8 cellular contexts compared by ENCODE assay signal in genomic region chr10:103397191-103397825, GRCh38.
DNase-seq lines count a peak whose midpoint lies in the region; ATAC-seq and TF ChIP-seq lines count a peak whose summit lies in the region.

No MANE protein-coding gene starts in this region.

- peak overlapping the region; percentile 80 to 97 for H3K27ac Mint-ChIP-seq in effector memory CD8-positive, alpha-beta T cell

- peak overlapping the region; percentile 97 for H3K9ac ChIP-seq in NT2/D1 (ENCODE audit: insufficient read length, low read depth)

- H3K9me3 Mint-ChIP-seq in effector memory CD8-positive, alpha-beta T cell: no peaks in the 10 kb centered on the region

- peak overlapping the region; percentile 98 to 100 for H3K4me3 Mint-ChIP-seq in effector memory CD8-positive, alpha-beta T cell

- peaks cover 36% of the 10 kb centered on the region for H3K4me1 ChIP-seq in DOHH2 (ENCODE audit: control insufficient read depth, low read length)
- H3K4me1 ChIP-seq in NT2/D1 (ENCODE audit: insufficient read depth, insufficient read length): no peaks in the 10 kb centered on the region
- H3K4me1 ChIP-seq in neuron (ENCODE audit: insufficient read depth, low read length): peaks cover 25% of the 10 kb centered on the region

- H3F3A ChIP-seq in DOHH2 (ENCODE audit: control insufficient read depth, insufficient read depth): peaks cover 3% of the 10 kb centered on the region; the same call in 1 of the 2 replicates

- ATAC-seq in effector memory CD8-positive, alpha-beta T cell (replicated peaks): no peak
- ATAC-seq in HG02763 (IDR thresholded peaks at IDR 0.05; ENCODE audit: unreplicated experiment) (no peak), GM19324 (IDR thresholded peaks at IDR 0.05; ENCODE audit: low FRiP score, unreplicated experiment) (no peak)

- peaks cover 85% of the 10 kb centered on the region for H3K79me2 ChIP-seq in DOHH2 (ENCODE audit: control insufficient read depth, low read length)

- peaks cover 37 to 48% of the 10 kb centered on the region in 2 donors for H3K4me1 Mint-ChIP-seq in effector memory CD8-positive, alpha-beta T cell (ENCODE audit: low read depth in 2 of 2)

- 0 out of 2 replicates have a peak, but pooled peaks cover 3% of the 10 kb centered on the region for H4K20me1 ChIP-seq in DOHH2 (ENCODE audit: control insufficient read depth, insufficient read depth, low read depth, low read length)

- peaks cover 53% of the 10 kb centered on the region for H3K36me3 Mint-ChIP-seq in effector memory CD8-positive, alpha-beta T cell (ENCODE audit: insufficient read depth)

- H3K27ac ChIP-seq in DOHH2 (ENCODE audit: low read depth, low read length): peak overlapping the region; percentile 37; the same call in 1 of the 2 replicates

- H3K27me3 ChIP-seq in DOHH2 (ENCODE audit: control insufficient read depth, low read length): no peaks in the 10 kb centered on the region
- H3K27me3 ChIP-seq in NT2/D1 (ENCODE audit: insufficient read depth, insufficient read length): no peaks in the 10 kb centered on the region
- no peaks in the 10 kb centered on the region for H3K27me3 ChIP-seq in neuron (ENCODE audit: insufficient read depth, low read length)

- H3K36me3 ChIP-seq in DOHH2 (ENCODE audit: control insufficient read depth, low read length) (peaks cover 75% of the 10 kb centered on the region), NT2/D1 (ENCODE audit: insufficient read depth, insufficient read length, low read length) (peaks cover 77% of the 10 kb centered on the region), neuron (ENCODE audit: insufficient read depth, low read length) (peaks cover 46% of the 10 kb centered on the region)

- no peak for TF ChIP-seq CTCF in DOHH2 (IDR thresholded peaks at IDR 0.05; ENCODE audit: low read depth, low read length, poor library complexity, severe bottlenecking)

- H3K4me3 ChIP-seq in DOHH2 (ENCODE audit: low read length): peak overlapping the region; percentile 92
- peak overlapping the region; percentile 99 for H3K4me3 ChIP-seq in NT2/D1 (ENCODE audit: insufficient read length, low read depth)
- H3K4me3 ChIP-seq in neuron (ENCODE audit: low read length): peak overlapping the region; percentile 71

- peak overlapping the region; percentile 11 for H2AFZ ChIP-seq in neuron (ENCODE audit: low read depth, low read length)

- no peaks in the 10 kb centered on the region for H3K9me2 ChIP-seq in DOHH2 (replicated peaks; ENCODE audit: control insufficient read depth, low read length)

- H3K9me3 ChIP-seq in DOHH2 (ENCODE audit: control insufficient read depth, insufficient read depth, low read length) (no peaks in the 10 kb centered on the region), NT2/D1 (ENCODE audit: insufficient read depth, low read length) (no peaks in the 10 kb centered on the region), neuron (ENCODE audit: low read length) (no peaks in the 10 kb centered on the region)

- H3K27me3 Mint-ChIP-seq in effector memory CD8-positive, alpha-beta T cell: no peaks in the 10 kb centered on the region

- peak overlapping the region; percentile 79 for H3K4me2 ChIP-seq in DOHH2 (ENCODE audit: low read length)

- DNase-seq in NT2/D1 (ENCODE audit: low read depth, low spot score) (no peak), GM03348 (ENCODE audit: low spot score) (no peak), medulla oblongata (ENCODE audit: extremely low spot score) (no peak)
- DNase-seq in effector memory CD8-positive, alpha-beta T cell: no peak
